Comparison of ENCODE assay signal across 18 cellular contexts in the genomic region with DNA sequence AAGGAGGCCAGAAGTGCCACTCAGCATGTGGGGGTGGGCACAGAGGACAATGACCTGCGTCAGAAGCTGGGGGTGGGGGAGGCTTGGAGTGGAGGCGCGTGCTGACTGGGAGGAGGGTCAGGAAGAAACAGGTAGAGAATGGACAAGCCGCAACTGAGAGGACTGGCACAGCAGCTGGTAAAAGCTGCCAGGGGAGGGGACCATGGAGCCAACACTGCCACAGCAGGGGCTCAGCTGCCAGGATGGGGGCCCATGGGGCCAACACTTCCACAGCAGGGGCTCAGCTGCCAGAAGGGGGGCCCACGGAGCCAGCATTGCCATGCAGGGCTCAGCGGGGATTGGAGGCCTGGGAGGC. TPM values are rescaled to one million over a fixed set of nuclear protein-coding genes. Genes with fewer than 3 reads are reported as not detected.
A peak's percentile ranks its signal among the peaks of the same experiment; 100 is the strongest.
DNase-seq lines count a peak whose midpoint lies in the region; TF ChIP-seq lines count a peak whose summit lies in the region.
"Had no signal": no experiment of that assay in that cellular context is flagged by ENCODE, and none has a peak within 500 bp of the region (broad histone marks: within the 10 kb centered on the region; RNA-seq: fewer than 3 reads in every experiment).

No MANE protein-coding gene starts in this region.

- H3K27me3 ChIP-seq in BLaER1 treated with 17β-estradiol and CSF1 and Interleukin-3, amounts not matched to agents 10 nM and 100 nM, result no peaks in the 10 kb centered on the region
- H3K27me3 ChIP-seq in hepatocyte, result no peaks in the 10 kb centered on the region
- H3K27me3 ChIP-seq in neuronal stem cell (ENCODE audit: control insufficient read depth in 3 of 3, insufficient read depth in 3 of 3, low read depth in 1 of 3, low read length in 3 of 3), result peaks cover 0 to 3% (median 0%) of the 10 kb centered on the region in 3 experiments

- no peaks in the 10 kb centered on the region for H4K20me1 ChIP-seq in BLaER1 treated with 17β-estradiol and CSF1 and Interleukin-3, amounts not matched to agents 10 nM and 100 nM
- no peaks in the 10 kb centered on the region for H4K20me1 ChIP-seq in hepatocyte (ENCODE audit: insufficient read depth, poor library complexity, severe bottlenecking)

- peak overlapping the region in 3 of 11 experiments; percentile 15 to 23 (median 22); a peak in 2 of 22 replicates for H3K9ac ChIP-seq in BLaER1 treated with 17β-estradiol and CSF1 and Interleukin-3, amounts not matched to agents 10 nM and 100 nM
- H3K9ac ChIP-seq in neuronal stem cell (ENCODE audit: low read depth, low read length, poor library complexity), result no peak overlapping the region

- CTCF ChIA-PET in activated naive CD4-positive, alpha-beta T cell treated with anti-CD3 and anti-CD28 coated beads, Interleukin-2, amount 10 ng/mL, durations not matched to agents 7 days and 5 days (lab: Charles Lee), result interaction anchor here (0.5 kb wide), 1 partner anchor 203 kb away, joined by 4 read pairs; no protein-coding TSS in a partner anchor

- DNase-seq in hepatocyte (ENCODE audit: low spot score), result peak; percentile 4
- no peak for DNase-seq in neuronal stem cell (ENCODE audit: low spot score)
- DNase-seq in type B pancreatic cell (ENCODE audit: extremely low spot score, unreplicated experiment), result peak; percentile 62
- no peak for DNase-seq in stimulated activated CD8-positive, alpha-beta memory T cell treated with anti-CD3 and anti-CD28 coated beads, Interleukin-4, amount 100 ng/mL, for 48 hours
- no peak for DNase-seq in HCEC 1CT
- DNase-seq in activated naive CD4-positive, alpha-beta T cell treated with anti-CD3 and anti-CD28 coated beads, Interleukin-2, amount 10 ng/mL, durations not matched to agents 7 days and 5 days, result no peak
- DNase-seq: CD4-positive, alpha-beta memory T cell; DMS153; DMS79; GDM1 had no signal

- no peaks in the 10 kb centered on the region for H3K9me2 ChIP-seq in hepatocyte (replicated peaks; ENCODE audit: insufficient read depth)

- H2BK15ac ChIP-seq in neuronal stem cell (ENCODE audit: low read length), result no peak overlapping the region

- no peak overlapping the region for H2BK120ac ChIP-seq in neuronal stem cell (ENCODE audit: low read depth, low read length)

- H2AK5ac ChIP-seq in neuronal stem cell (ENCODE audit: low read depth, low read length), result peak overlapping the region; percentile 71

- H3K9me3 Mint-ChIP-seq in type B pancreatic cell, result no peaks in the 10 kb centered on the region
- H3K9me3 Mint-ChIP-seq in activated naive CD4-positive, alpha-beta T cell treated with anti-CD3 and anti-CD28 coated beads, Interleukin-2, amount 10 ng/mL, durations not matched to agents 7 days and 5 days, result peaks cover 7% of the 10 kb centered on the region

- H3K27ac ChIP-seq in BLaER1 treated with 17β-estradiol and CSF1 and Interleukin-3, amounts not matched to agents 10 nM and 100 nM, result peak overlapping the region in 1 of 11 experiments; percentile 19; a peak in 3 of 22 replicates
- H3K27ac ChIP-seq in hepatocyte (no peak overlapping the region), neuronal stem cell (replicated peaks; ENCODE audit: low read length) (no peak overlapping the region)

- peak overlapping the region; percentile 37 for H3K23ac ChIP-seq in neuronal stem cell (ENCODE audit: low read depth, low read length, poor library complexity)

- peak overlapping the region in 9 of 11 experiments; percentile 36 to 82 (median 75); a peak in 19 of 22 replicates for H3K4me2 ChIP-seq in BLaER1 treated with 17β-estradiol and CSF1 and Interleukin-3, amounts not matched to agents 10 nM and 100 nM
- H3K4me2 ChIP-seq in hepatocyte, result no peak overlapping the region
- no peak overlapping the region for H3K4me2 ChIP-seq in neuronal stem cell (ENCODE audit: insufficient read depth, low read length, poor library complexity, severe bottlenecking)
- H3K4me2 ChIP-seq: GM23338 had no signal

- no peak overlapping the region for H4K8ac ChIP-seq in neuronal stem cell (ENCODE audit: low read depth, low read length)

- no peaks in the 10 kb centered on the region for H3K79me1 ChIP-seq in neuronal stem cell (ENCODE audit: low read depth, low read length)

- H3K4me1 ChIP-seq in BLaER1 treated with 17β-estradiol and CSF1 and Interleukin-3, amounts not matched to agents 10 nM and 100 nM, result peaks cover 0 to 30% (median 24%) of the 10 kb centered on the region in 10 experiments; a peak in 17 of 20 replicates
- H3K4me1 ChIP-seq in hepatocyte (ENCODE audit: insufficient read depth), result no peaks in the 10 kb centered on the region
- no peaks in the 10 kb centered on the region for H3K4me1 ChIP-seq in neuronal stem cell (ENCODE audit: control insufficient read depth in 2 of 2, insufficient read depth in 1 of 2, low read depth in 1 of 2, low read length in 2 of 2)

- WGBS in hepatocyte (ENCODE audit: low lambda C conversion rate, missing lambda C conversion rate), result 85% methylated on average over 6 of the region's 6 CpGs
- no CpG with 5 or more reads among the region's 6 CpGs for WGBS in neuronal stem cell (ENCODE audit: extremely low coverage in 2 of 2, insufficient read length in 2 of 2, insufficient replicate concordance in 1 of 2), 2 donors

- H3K18ac ChIP-seq in neuronal stem cell (ENCODE audit: low read length), result peak overlapping the region; percentile 31

- H2BK12ac ChIP-seq in neuronal stem cell (ENCODE audit: low read length), result no peak overlapping the region

- no peaks in the 10 kb centered on the region for H3K27me3 Mint-ChIP-seq in type B pancreatic cell
- peaks cover 11% of the 10 kb centered on the region for H3K27me3 Mint-ChIP-seq in activated naive CD4-positive, alpha-beta T cell treated with anti-CD3 and anti-CD28 coated beads, Interleukin-2, amount 10 ng/mL, durations not matched to agents 7 days and 5 days

- peaks cover 10 to 17% (median 13%) of the 10 kb centered on the region in 11 experiments for H3K9me3 ChIP-seq in BLaER1 treated with 17β-estradiol and CSF1 and Interleukin-3, amounts not matched to agents 10 nM and 100 nM (replicated peaks in 1 of 11)
- H3K9me3 ChIP-seq in hepatocyte (ENCODE audit: low read depth) (no peaks in the 10 kb centered on the region), neuronal stem cell (replicated peaks in 1 of 2; ENCODE audit: control insufficient read depth in 2 of 2, insufficient read depth in 1 of 2, low read depth in 1 of 2, low read length in 2 of 2) (peaks cover 0 to 6% of the 10 kb centered on the region in 2 donors)

- H3K14ac ChIP-seq in neuronal stem cell (ENCODE audit: low read length), result no peak overlapping the region

- H2AFZ ChIP-seq in hepatocyte (no peak overlapping the region), neuronal stem cell (ENCODE audit: low read length) (no peak overlapping the region)
- H2AFZ ChIP-seq: GM23338 had no signal

- peaks cover 0 to 3% (median 0%) of the 10 kb centered on the region in 11 experiments; a peak in 2 of 22 replicates for H3K36me3 ChIP-seq in BLaER1 treated with 17β-estradiol and CSF1 and Interleukin-3, amounts not matched to agents 10 nM and 100 nM
- H3K36me3 ChIP-seq in hepatocyte (replicated peaks; ENCODE audit: insufficient read depth, low read depth) (no peaks in the 10 kb centered on the region), neuronal stem cell (replicated peaks in 1 of 2; ENCODE audit: control insufficient read depth in 2 of 2, insufficient read depth in 2 of 2, low read length in 2 of 2) (no peaks in the 10 kb centered on the region)

- H3K4me3 Mint-ChIP-seq in type B pancreatic cell, result no peak overlapping the region
- no peak overlapping the region for H3K4me3 Mint-ChIP-seq in activated naive CD4-positive, alpha-beta T cell treated with anti-CD3 and anti-CD28 coated beads, Interleukin-2, amount 10 ng/mL, durations not matched to agents 7 days and 5 days
- H3K4me3 Mint-ChIP-seq: B cell; CD14-positive monocyte; CD4-positive, alpha-beta memory T cell; GM23338; IgD-negative memory B cell had no signal

- no peak overlapping the region for H4K91ac ChIP-seq in neuronal stem cell (ENCODE audit: low read depth, low read length, poor library complexity)

- H3K4ac ChIP-seq in neuronal stem cell (ENCODE audit: low read length), result no peak overlapping the region

- H3K4me3 ChIP-seq in BLaER1 treated with 17β-estradiol and CSF1 and Interleukin-3, amounts not matched to agents 10 nM and 100 nM, result no peak overlapping the region
- H3K4me3 ChIP-seq in hepatocyte (no peak overlapping the region), neuronal stem cell (ENCODE audit: low read length in 2 of 2) (no peak overlapping the region)
- H3K4me3 ChIP-seq: GM23338 had no signal

- no peaks in the 10 kb centered on the region for H3K4me1 Mint-ChIP-seq in type B pancreatic cell (ENCODE audit: unreplicated experiment)
- H3K4me1 Mint-ChIP-seq in activated naive CD4-positive, alpha-beta T cell treated with anti-CD3 and anti-CD28 coated beads, Interleukin-2, amount 10 ng/mL, durations not matched to agents 7 days and 5 days, result no peaks in the 10 kb centered on the region
- H3K4me1 Mint-ChIP-seq: B cell; CD14-positive monocyte; CD4-positive, alpha-beta memory T cell had no signal

- no peak overlapping the region for H2BK5ac ChIP-seq in neuronal stem cell (ENCODE audit: low read length)

- H3K27ac Mint-ChIP-seq in type B pancreatic cell, result no peak overlapping the region
- no peak overlapping the region for H3K27ac Mint-ChIP-seq in activated naive CD4-positive, alpha-beta T cell treated with anti-CD3 and anti-CD28 coated beads, Interleukin-2, amount 10 ng/mL, durations not matched to agents 7 days and 5 days
- H3K27ac Mint-ChIP-seq: B cell; CD14-positive monocyte; CD4-positive, alpha-beta memory T cell; GM23338; IgD-negative memory B cell had no signal

- no peaks in the 10 kb centered on the region for H3K36me3 Mint-ChIP-seq in type B pancreatic cell
- no peaks in the 10 kb centered on the region for H3K36me3 Mint-ChIP-seq in activated naive CD4-positive, alpha-beta T cell treated with anti-CD3 and anti-CD28 coated beads, Interleukin-2, amount 10 ng/mL, durations not matched to agents 7 days and 5 days
- H3K36me3 Mint-ChIP-seq: CD14-positive monocyte; CD4-positive, alpha-beta memory T cell had no signal

- no peaks in the 10 kb centered on the region for H3K79me2 ChIP-seq in hepatocyte

- no peak for TF ChIP-seq CTCF in hepatocyte (IDR thresholded peaks at IDR 0.05; ENCODE audit: poor library complexity)
- TF ChIP-seq CTCF in type B pancreatic cell (conservative IDR thresholded peaks at IDR 0.05), result no peak

RNA-seq across cellular contexts. Expression of a gene that starts 19.1 kb away (rescaled TPM):
- 3.0 and 10.4 TPM in 2 replicates for total RNA-seq in hepatocyte
- polyA plus RNA-seq in hepatocyte, result 8.4 and 12.0 TPM in 2 replicates
- 5.1 TPM for polyA plus RNA-seq in neuronal stem cell (2013, experiment 1 of 2)
- polyA plus RNA-seq in neuronal stem cell (2013, experiment 2 of 2), result 5.5 TPM
- 3.0 and 3.5 TPM in 2 replicates for total RNA-seq in type B pancreatic cell (ENCODE audit: low replicate concordance)
- total RNA-seq: A172, Daoy, HepG2 had no signal
- polyA plus RNA-seq: HepG2 had no signal

Comparison
In these comparisons a context has a peak if more than half of its experiments do, and no peak if none do; other contexts are left out.
1. H3K4me2 ChIP-seq: peak in BLaER1 treated with 17β-estradiol and CSF1 and Interleukin-3, amounts not matched to agents 10 nM and 100 nM (9 of 11); none in hepatocyte (single experiment) and neuronal stem cell (single experiment).
2. DNase-seq: peak in hepatocyte (single experiment) and type B pancreatic cell (single experiment); none in neuronal stem cell (single experiment), stimulated activated CD8-positive, alpha-beta memory T cell treated with anti-CD3 and anti-CD28 coated beads, Interleukin-4, amount 100 ng/mL, for 48 hours (single experiment), HCEC 1CT (single experiment) and activated naive CD4-positive, alpha-beta T cell treated with anti-CD3 and anti-CD28 coated beads, Interleukin-2, amount 10 ng/mL, durations not matched to agents 7 days and 5 days (single experiment).